5 cellular contexts compared by ENCODE assay signal in genomic region chr20:1638643-1639042, GRCh38. TPM values are rescaled to one million over a fixed set of nuclear protein-coding genes. Genes with fewer than 3 reads are reported as not detected.
"Had no signal": no experiment of that assay in that cellular context is flagged by ENCODE, and none has a peak within 500 bp of the region (broad histone marks: within the 10 kb centered on the region; RNA-seq: fewer than 3 reads in every experiment).

No MANE protein-coding gene starts in this region.

RNA-seq across cellular contexts. Expression of gene SIRPB1, which starts 18.8 kb away (rescaled TPM):
- total RNA-seq: bronchial epithelial cell, cardiac muscle cell, WTC11 had no signal
- polyA plus RNA-seq: cardiac muscle cell had no signal

RNA-seq across cellular contexts. Expression of gene SIRPG, which starts 18.9 kb away (rescaled TPM):
- total RNA-seq: ascending aorta, bronchial epithelial cell, cardiac muscle cell, chondrocyte, WTC11 had no signal
- polyA plus RNA-seq: cardiac muscle cell had no signal
